In genomic region chr2:41856946-41857345, GRCh38 we compare ENCODE assay signal across 37 cellular contexts.
"Had no signal": no experiment of that assay in that cellular context is flagged by ENCODE, and none has a peak within 500 bp of the region (broad histone marks: within the 10 kb centered on the region; RNA-seq: fewer than 3 reads in every experiment).

No MANE protein-coding gene starts in this region.

- H3K9me3 ChIP-seq: adrenal gland, body of pancreas, esophagus muscularis mucosa, gastrocnemius medialis had no signal

- H3K9me3 Mint-ChIP-seq: activated B cell treated with CpG ODN at 0.5 μM for 24 hours; activated naive CD4-positive, alpha-beta T cell treated with anti-CD3 and anti-CD28 coated beads for 36 hours; activated naive CD4-positive, alpha-beta T cell treated with anti-CD3 and anti-CD28 coated beads, Interleukin-2, amount 50 U/mL, for 24 hours; activated naive CD8-positive, alpha-beta T cell treated with anti-CD3 and anti-CD28 coated beads for 36 hours; activated naive CD8-positive, alpha-beta T cell treated with anti-CD3 and anti-CD28 coated beads, Interleukin-2, amount 50 U/mL, for 24 hours; activated T-helper 1 cell treated with anti-CD3 and anti-CD28 coated beads, Interleukin-12 subunit alpha, Interleukin-12 subunit beta, Interleukin-2, Interleukin-4 antibody, amounts not matched to agents 30 ng/mL and 10 ng/mL and 1 ng/mL, durations not matched to agents 14 hours and 24 hours and 36 hours; activated T-helper 2 cell treated with anti-CD3 and anti-CD28 coated beads, Interferon-gamma antibody, Interleukin-2, Interleukin-4, amounts not matched to agents 10 μg/mL and 5 μg/mL and 100 μg/mL, durations not matched to agents 14 hours and 24 hours and 36 hours; effector memory CD8-positive, alpha-beta T cell; T-cell; T-helper 2 cell treated with Interferon-gamma antibody and Interleukin-4, amounts not matched to agents 5 μg/mL and 100 μg/mL, for 36 hours had no signal

- ATAC-seq: activated CD4-positive, CD25-positive, alpha-beta regulatory T cell treated with anti-CD3 and anti-CD28 coated beads, Interleukin-2, amount 50 U/mL, for 24 hours; activated CD8-positive, alpha-beta memory T cell treated with anti-CD3 and anti-CD28 coated beads, Interleukin-2, amount 10 ng/mL, durations not matched to agents 7 days and 5 days; activated CD8-positive, alpha-beta T cell treated with anti-CD3 and anti-CD28 coated beads, Interleukin-2, amount 10 ng/mL, durations not matched to agents 7 days and 5 days; activated naive CD8-positive, alpha-beta T cell treated with anti-CD3 and anti-CD28 coated beads, Interleukin-2, amount 50 U/mL, for 24 hours; body of pancreas; effector memory CD8-positive, alpha-beta T cell; foreskin keratinocyte; gastrocnemius medialis; T-cell; T-helper 17 cell had no signal

- H3K36me3 Mint-ChIP-seq: activated CD8-positive, alpha-beta memory T cell treated with anti-CD3 and anti-CD28 coated beads, Interleukin-2, amount 10 ng/mL, durations not matched to agents 7 days and 5 days; activated naive CD4-positive, alpha-beta T cell treated with anti-CD3 and anti-CD28 coated beads, Interleukin-2, amount 50 U/mL, for 24 hours; activated naive CD8-positive, alpha-beta T cell treated with anti-CD3 and anti-CD28 coated beads for 36 hours; T-cell had no signal

- H3K4me3 Mint-ChIP-seq: activated B cell treated with CpG ODN at 0.5 μM for 24 hours; activated CD8-positive, alpha-beta memory T cell treated with anti-CD3 and anti-CD28 coated beads, Interleukin-2, amount 10 ng/mL, durations not matched to agents 7 days and 5 days; activated CD8-positive, alpha-beta T cell treated with anti-CD3 and anti-CD28 coated beads, Interleukin-2, amount 10 ng/mL, durations not matched to agents 7 days and 5 days; activated naive CD4-positive, alpha-beta T cell treated with anti-CD3 and anti-CD28 coated beads for 36 hours; activated naive CD4-positive, alpha-beta T cell treated with anti-CD3 and anti-CD28 coated beads, Interleukin-2, amount 50 U/mL, for 24 hours; activated naive CD8-positive, alpha-beta T cell treated with anti-CD3 and anti-CD28 coated beads for 36 hours; activated naive CD8-positive, alpha-beta T cell treated with anti-CD3 and anti-CD28 coated beads, Interleukin-2, amount 50 U/mL, for 24 hours; activated T-helper 1 cell treated with anti-CD3 and anti-CD28 coated beads, Interleukin-12 subunit alpha, Interleukin-12 subunit beta, Interleukin-2, Interleukin-4 antibody, amounts not matched to agents 30 ng/mL and 10 ng/mL and 1 ng/mL, durations not matched to agents 14 hours and 24 hours and 36 hours; effector memory CD8-positive, alpha-beta T cell; T-cell; T-helper 17 cell; T-helper 2 cell treated with Interferon-gamma antibody and Interleukin-4, amounts not matched to agents 5 μg/mL and 100 μg/mL, for 36 hours had no signal

- FAIRE-seq: colon had no signal

- H3K27me3 ChIP-seq: adrenal gland, body of pancreas, esophagus muscularis mucosa, foreskin keratinocyte, gastrocnemius medialis had no signal

- DNase-seq: activated B cell treated with CpG ODN at 0.5 μM for 24 hours; activated CD4-positive, alpha-beta T cell treated with anti-CD3 and anti-CD28 coated beads for 48 hours; activated CD4-positive, alpha-beta T cell treated with anti-CD3 and anti-CD28 coated beads, Interleukin-2, amount 50 U/mL, for 1 hour; activated CD4-positive, alpha-beta T cell treated with anti-CD3 and anti-CD28 coated beads, Interleukin-2, amount 50 U/mL, for 48 hours; activated CD8-positive, alpha-beta memory T cell treated with anti-CD3 and anti-CD28 coated beads, Interleukin-2, amount 10 ng/mL, durations not matched to agents 7 days and 5 days; activated CD8-positive, alpha-beta memory T cell treated with anti-CD3 and anti-CD28 coated beads, Interleukin-2, amount 50 U/mL, for 4 hours; activated CD8-positive, alpha-beta T cell treated with anti-CD3 and anti-CD28 coated beads, Interleukin-2, amount 10 ng/mL, durations not matched to agents 7 days and 5 days; activated effector memory CD4-positive, alpha-beta T cell treated with anti-CD3 and anti-CD28 coated beads, Interleukin-2, amount 50 U/mL, for 16 hours; activated naive CD4-positive, alpha-beta T cell treated with anti-CD3 and anti-CD28 coated beads for 36 hours; activated naive CD8-positive, alpha-beta T cell treated with anti-CD3 and anti-CD28 coated beads for 36 hours; activated naive CD8-positive, alpha-beta T cell treated with anti-CD3 and anti-CD28 coated beads, Interleukin-2, amount 50 U/mL, for 24 hours; activated T-cell treated with anti-CD3 and anti-CD28 coated beads, Interleukin-2, amount 50 U/mL, for 1 hour; activated T-cell treated with anti-CD3 and anti-CD28 coated beads, Interleukin-2, amount 50 U/mL, for 48 hours; adrenal gland; amygdala; aorta; body of pancreas; caudate nucleus; cortex of kidney; dermis blood vessel endothelial cell; effector CD4-positive, alpha-beta T cell; effector memory CD8-positive, alpha-beta T cell; erythroblast; foreskin keratinocyte; gastrocnemius medialis; glutamatergic neuron; T-cell; T-helper 17 cell; T1000; WERI-Rb-1 had no signal

- H3K4me1 ChIP-seq: adrenal gland, esophagus muscularis mucosa had no signal

- H3K36me3 ChIP-seq: adrenal gland, esophagus muscularis mucosa, gastrocnemius medialis, WERI-Rb-1 had no signal

- H3K27ac ChIP-seq: adrenal gland, body of pancreas, esophagus muscularis mucosa, foreskin keratinocyte, gastrocnemius medialis, WERI-Rb-1 had no signal

- H3K4me1 Mint-ChIP-seq: activated B cell treated with CpG ODN at 0.5 μM for 24 hours, T-cell, T-helper 17 cell had no signal

- H3K27ac Mint-ChIP-seq: activated B cell treated with CpG ODN at 0.5 μM for 24 hours; activated CD8-positive, alpha-beta memory T cell treated with anti-CD3 and anti-CD28 coated beads, Interleukin-2, amount 10 ng/mL, durations not matched to agents 7 days and 5 days; activated CD8-positive, alpha-beta T cell treated with anti-CD3 and anti-CD28 coated beads, Interleukin-2, amount 10 ng/mL, durations not matched to agents 7 days and 5 days; activated naive CD4-positive, alpha-beta T cell treated with anti-CD3 and anti-CD28 coated beads for 36 hours; activated naive CD4-positive, alpha-beta T cell treated with anti-CD3 and anti-CD28 coated beads, Interleukin-2, amount 50 U/mL, for 24 hours; activated naive CD8-positive, alpha-beta T cell treated with anti-CD3 and anti-CD28 coated beads for 36 hours; activated naive CD8-positive, alpha-beta T cell treated with anti-CD3 and anti-CD28 coated beads, Interleukin-2, amount 50 U/mL, for 24 hours; activated T-helper 1 cell treated with anti-CD3 and anti-CD28 coated beads, Interleukin-12 subunit alpha, Interleukin-12 subunit beta, Interleukin-2, Interleukin-4 antibody, amounts not matched to agents 30 ng/mL and 10 ng/mL and 1 ng/mL, durations not matched to agents 14 hours and 24 hours and 36 hours; activated T-helper 2 cell treated with anti-CD3 and anti-CD28 coated beads, Interferon-gamma antibody, Interleukin-2, Interleukin-4, amounts not matched to agents 10 μg/mL and 5 μg/mL and 100 μg/mL, durations not matched to agents 14 hours and 24 hours and 36 hours; effector memory CD8-positive, alpha-beta T cell; T-cell; T-helper 17 cell; T-helper 2 cell treated with Interferon-gamma antibody and Interleukin-4, amounts not matched to agents 5 μg/mL and 100 μg/mL, for 36 hours had no signal

- H3K4me3 ChIP-seq: adrenal gland, body of pancreas, esophagus muscularis mucosa, gastrocnemius medialis had no signal
